11 cellular contexts compared by ENCODE assay signal in genomic region chr13:43516401-43516826, GRCh38.
DNase-seq lines count a peak whose midpoint lies in the region; ATAC-seq and TF ChIP-seq lines count a peak whose summit lies in the region.
"Had no signal": no experiment of that assay in that cellular context is flagged by ENCODE, and none has a peak within 500 bp of the region (broad histone marks: within the 10 kb centered on the region; RNA-seq: fewer than 3 reads in every experiment).

No MANE protein-coding gene starts in this region.

- no peak overlapping the region for H3K9ac ChIP-seq in mesenchymal stem cell (ENCODE audit: low read length)

- H3K4ac ChIP-seq in mesenchymal stem cell (ENCODE audit: low read depth in 1 of 2, low read length in 2 of 2) = no peak overlapping the region

- no peaks in the 10 kb centered on the region for H3K4me1 Mint-ChIP-seq in stimulated activated naive CD8-positive, alpha-beta T cell treated with anti-CD3 and anti-CD28 coated beads, Interleukin-15, amount 100 ng/mL, for 72 hours

- intact Hi-C loops in upper lobe of right lung (cut with DNase I) = no loop called here

- H3K9me3 ChIP-seq in mesenchymal stem cell (ENCODE audit: control insufficient read depth, low read length) (no peaks in the 10 kb centered on the region), upper lobe of right lung (no peaks in the 10 kb centered on the region)

- no peaks in the 10 kb centered on the region for H3K9me3 Mint-ChIP-seq in stimulated activated naive CD8-positive, alpha-beta T cell treated with anti-CD3 and anti-CD28 coated beads, Interleukin-15, amount 100 ng/mL, for 72 hours
- H3K9me3 Mint-ChIP-seq: activated T-cell treated with anti-CD3 and anti-CD28 coated beads, Interleukin-2, amount 50 U/mL, for 72 hours had no signal

- no peak overlapping the region for H4K91ac ChIP-seq in mesenchymal stem cell (ENCODE audit: low read length)

- H3K36me3 ChIP-seq in mesenchymal stem cell (ENCODE audit: control insufficient read depth in 1 of 2, insufficient read depth in 2 of 2, low read depth in 1 of 2, low read length in 2 of 2) (no peaks in the 10 kb centered on the region), upper lobe of right lung (no peaks in the 10 kb centered on the region)

- H3K27ac Mint-ChIP-seq in stimulated activated naive CD8-positive, alpha-beta T cell treated with anti-CD3 and anti-CD28 coated beads, Interleukin-15, amount 100 ng/mL, for 72 hours = no peak overlapping the region
- H3K27ac Mint-ChIP-seq: activated T-cell treated with anti-CD3 and anti-CD28 coated beads, Interleukin-2, amount 50 U/mL, for 72 hours had no signal

- H2BK12ac ChIP-seq in mesenchymal stem cell (ENCODE audit: low read length in 2 of 2) = peak overlapping the region in 1 of 2 experiments; percentile 24

- 16% methylated on average over 2 of the region's 2 CpGs for WGBS in mesenchymal stem cell

- no peak overlapping the region for H3K4me3 Mint-ChIP-seq in stimulated activated naive CD8-positive, alpha-beta T cell treated with anti-CD3 and anti-CD28 coated beads, Interleukin-15, amount 100 ng/mL, for 72 hours
- H3K4me3 Mint-ChIP-seq: activated T-cell treated with anti-CD3 and anti-CD28 coated beads, Interleukin-2, amount 50 U/mL, for 72 hours had no signal

- H3K4me3 ChIP-seq in choroid plexus epithelial cell (ENCODE audit: low read depth, low read length) (no peak overlapping the region), mesenchymal stem cell (ENCODE audit: insufficient read depth in 1 of 2, low read depth in 1 of 2, low read length in 2 of 2) (no peak overlapping the region), upper lobe of right lung (no peak overlapping the region)

- H2AFZ ChIP-seq in mesenchymal stem cell (ENCODE audit: low read depth, low read length) = no peak overlapping the region

- no peak overlapping the region for H2BK120ac ChIP-seq in mesenchymal stem cell (ENCODE audit: low read depth, low read length)

- TF ChIP-seq CTCF in choroid plexus epithelial cell (conservative IDR thresholded peaks at IDR 0.05; ENCODE audit: low read depth, low read length) (peak; percentile 3), upper lobe of right lung (IDR thresholded peaks at IDR 0.05) (no peak)

- H4K8ac ChIP-seq in mesenchymal stem cell (ENCODE audit: low read length) = peak overlapping the region; percentile 13

- no peak overlapping the region for H3K27ac ChIP-seq in mesenchymal stem cell (ENCODE audit: low read length, poor library complexity, severe bottlenecking)
- no peak overlapping the region for H3K27ac ChIP-seq in upper lobe of right lung
- H3K27ac ChIP-seq: 22Rv1 had no signal

- H3K79me1 ChIP-seq in mesenchymal stem cell (replicated peaks; ENCODE audit: low read length, poor library complexity, severe bottlenecking) = no peaks in the 10 kb centered on the region

- no peak overlapping the region for H3K23ac ChIP-seq in mesenchymal stem cell (ENCODE audit: low read length in 2 of 2)

- H2BK5ac ChIP-seq in mesenchymal stem cell (ENCODE audit: low read depth, low read length, poor library complexity, severe bottlenecking) = no peak overlapping the region

- H3K27me3 ChIP-seq in mesenchymal stem cell (ENCODE audit: control insufficient read depth in 1 of 2, insufficient read depth in 1 of 2, low read length in 2 of 2) (no peaks in the 10 kb centered on the region), upper lobe of right lung (no peaks in the 10 kb centered on the region)

- H2AK5ac ChIP-seq in mesenchymal stem cell (ENCODE audit: low read length, severe bottlenecking) = no peak overlapping the region

- H3K27me3 Mint-ChIP-seq in stimulated activated naive CD8-positive, alpha-beta T cell treated with anti-CD3 and anti-CD28 coated beads, Interleukin-15, amount 100 ng/mL, for 72 hours = peaks cover 7% of the 10 kb centered on the region

- H3K4me1 ChIP-seq in mesenchymal stem cell (ENCODE audit: control insufficient read depth, insufficient read depth, low read depth, low read length) (no peaks in the 10 kb centered on the region), upper lobe of right lung (peaks cover 6% of the 10 kb centered on the region)

- no peak overlapping the region for H2BK15ac ChIP-seq in mesenchymal stem cell (ENCODE audit: low read depth, poor library complexity, severe bottlenecking)

- DNase-seq in NCI-H2107 treated with DMSO at 0.1 percent for 48 hours (lab: John Stamatoyannopoulos, UW; ENCODE audit: unreplicated experiment) (peak; percentile 10), NCI-H2107 (lab: John Stamatoyannopoulos, UW) (no peak), choroid plexus epithelial cell (ENCODE audit: low read depth) (peak; percentile 73), mesenchymal stem cell (peak; percentile 86), upper lobe of right lung (no peak), SW480 (ENCODE audit: low spot score) (no peak)
- no peak for DNase-seq in stimulated activated naive CD8-positive, alpha-beta T cell treated with anti-CD3 and anti-CD28 coated beads, Interleukin-15, amount 100 ng/mL, for 72 hours
- DNase-seq: activated T-cell treated with anti-CD3 and anti-CD28 coated beads, Interleukin-2, amount 50 U/mL, for 72 hours had no signal

- no peak overlapping the region for H3K4me2 ChIP-seq in mesenchymal stem cell (ENCODE audit: low read length, poor library complexity, severe bottlenecking)

- ATAC-seq in upper lobe of right lung (peak; percentile 35), GM19452 (IDR thresholded peaks at IDR 0.05; ENCODE audit: unreplicated experiment) (no peak)
- no peak for ATAC-seq in stimulated activated naive CD8-positive, alpha-beta T cell treated with anti-CD3 and anti-CD28 coated beads, Interleukin-15, amount 100 ng/mL, for 72 hours
- ATAC-seq: activated T-cell treated with anti-CD3 and anti-CD28 coated beads, Interleukin-2, amount 50 U/mL, for 72 hours; HCT116 had no signal

- no peak overlapping the region for H3K14ac ChIP-seq in mesenchymal stem cell (ENCODE audit: low read length in 2 of 2)

- peak overlapping the region in 1 of 2 experiments; percentile 81 for H3K18ac ChIP-seq in mesenchymal stem cell (ENCODE audit: low read depth in 1 of 2, low read length in 2 of 2)

Comparison
In these comparisons a context has a peak if more than half of its experiments do, and no peak if none do; other contexts are left out.
1. DNase-seq: peak in NCI-H2107 treated with DMSO at 0.1 percent for 48 hours (single experiment), choroid plexus epithelial cell (single experiment) and mesenchymal stem cell (single experiment); none in NCI-H2107 (single experiment), upper lobe of right lung (single experiment), SW480 (single experiment) and stimulated activated naive CD8-positive, alpha-beta T cell treated with anti-CD3 and anti-CD28 coated beads, Interleukin-15, amount 100 ng/mL, for 72 hours (0 of 2).